ENCODE assay signal across 13 cellular contexts in genomic region chr2:237223208-237223861, GRCh38.
DNase-seq lines count a peak whose midpoint lies in the region; ATAC-seq, FAIRE-seq and TF ChIP-seq lines count a peak whose summit lies in the region.
"Had no signal": no experiment of that assay in that cellular context is flagged by ENCODE, and none has a peak within 500 bp of the region (broad histone marks: within the 10 kb centered on the region; RNA-seq: fewer than 3 reads in every experiment).

No MANE protein-coding gene starts in this region.

- peak; percentile 94 for FAIRE-seq in H54 (lab: Jason Lieb, UNC)
- FAIRE-seq: endometrium, GM12878 had no signal

- H3K9me3 Mint-ChIP-seq in WTC11: peaks cover 6% of the 10 kb centered on the region
- no peaks in the 10 kb centered on the region for H3K9me3 Mint-ChIP-seq in activated naive CD8-positive, alpha-beta T cell treated with anti-CD3 and anti-CD28 coated beads for 36 hours
- H3K9me3 Mint-ChIP-seq: stimulated activated naive CD8-positive, alpha-beta T cell treated with anti-CD3 and anti-CD28 coated beads, Interleukin-15, amount 100 ng/mL, for 72 hours had no signal

- no peak overlapping the region for H3K27ac Mint-ChIP-seq in WTC11
- H3K27ac Mint-ChIP-seq in activated naive CD8-positive, alpha-beta T cell treated with anti-CD3 and anti-CD28 coated beads for 36 hours: no peak overlapping the region
- H3K27ac Mint-ChIP-seq: stimulated activated naive CD8-positive, alpha-beta T cell treated with anti-CD3 and anti-CD28 coated beads, Interleukin-15, amount 100 ng/mL, for 72 hours had no signal

- intact Hi-C loops in left cardiac atrium (cut with DNase I): no loop called here

- no peak overlapping the region for H3K4me3 Mint-ChIP-seq in WTC11
- no peak overlapping the region for H3K4me3 Mint-ChIP-seq in activated naive CD8-positive, alpha-beta T cell treated with anti-CD3 and anti-CD28 coated beads for 36 hours
- H3K4me3 Mint-ChIP-seq: stimulated activated naive CD8-positive, alpha-beta T cell treated with anti-CD3 and anti-CD28 coated beads, Interleukin-15, amount 100 ng/mL, for 72 hours had no signal

- DNase-seq in H54 (ENCODE audit: insufficient read length, low spot score) (peak; percentile 37), amniotic epithelial cell (ENCODE audit: low read depth) (peak; percentile 92), left cardiac atrium (peak; percentile 60), smooth muscle cell of the brain vasculature (ENCODE audit: low read depth, low spot score) (peak; percentile 97), WTC11 (ENCODE audit: low spot score) (no peak), GM19240 (ENCODE audit: insufficient read length, low spot score) (no peak), NK-92 (lab: John Stamatoyannopoulos, UW; ENCODE audit: unreplicated experiment) (no peak)
- DNase-seq in activated naive CD8-positive, alpha-beta T cell treated with anti-CD3 and anti-CD28 coated beads for 36 hours: no peak
- DNase-seq: activated T-cell treated with anti-CD3 and anti-CD28 coated beads for 4 hours; SIG-M5; stimulated activated naive CD8-positive, alpha-beta T cell treated with anti-CD3 and anti-CD28 coated beads, Interleukin-15, amount 100 ng/mL, for 72 hours had no signal

- TF ChIP-seq CTCF in WTC11 (IDR thresholded peaks at IDR 0.05): no peak

- H3K4me1 Mint-ChIP-seq in WTC11: peaks cover 31% of the 10 kb centered on the region
- H3K4me1 Mint-ChIP-seq in activated naive CD8-positive, alpha-beta T cell treated with anti-CD3 and anti-CD28 coated beads for 36 hours: peaks cover 5% of the 10 kb centered on the region

- ATAC-seq in left cardiac atrium (peak; percentile 68 to 87), WTC11 (no peak)
- ATAC-seq: GM12878; stimulated activated naive CD8-positive, alpha-beta T cell treated with anti-CD3 and anti-CD28 coated beads, Interleukin-15, amount 100 ng/mL, for 72 hours had no signal

- no peak for TF ChIP-seq POLR2A in H54 (IDR thresholded peaks at IDR 0.05; ENCODE audit: low read depth, low read length)

- POLR2A ChIA-PET in WTC11 (lab: Charles Lee): no interaction called here

- no peaks in the 10 kb centered on the region for H3K36me3 Mint-ChIP-seq in WTC11
- H3K36me3 Mint-ChIP-seq in activated naive CD8-positive, alpha-beta T cell treated with anti-CD3 and anti-CD28 coated beads for 36 hours: no peaks in the 10 kb centered on the region

- CTCF ChIA-PET in WTC11 (lab: Charles Lee): no interaction called here

- no peaks in the 10 kb centered on the region for H3K27me3 Mint-ChIP-seq in WTC11 (ENCODE audit: low read depth)
- peaks cover 27% of the 10 kb centered on the region for H3K27me3 Mint-ChIP-seq in activated naive CD8-positive, alpha-beta T cell treated with anti-CD3 and anti-CD28 coated beads for 36 hours

TF ChIP-seq in WTC11, 78 proteins besides CTCF, POLR2A, EP300 and RAD21:
- TF ChIP-seq NFYB (CRISPR knock-in tag; conservative IDR thresholded peaks at IDR 0.05; ENCODE audit: low read depth) (no peak), AR (CRISPR knock-in tag; IDR thresholded peaks at IDR 0.05) (no peak), ATF2 (CRISPR knock-in tag; IDR thresholded peaks at IDR 0.05; ENCODE audit: borderline replicate concordance, low read depth) (no peak), ETV6 (CRISPR knock-in tag; IDR thresholded peaks at IDR 0.05) (no peak), FOXK1 (CRISPR knock-in tag; IDR thresholded peaks at IDR 0.05) (no peak), GRHL2 (CRISPR knock-in tag; IDR thresholded peaks at IDR 0.05; ENCODE audit: insufficient replicate concordance, severe bottlenecking) (no peak), ZBTB21 (CRISPR knock-in tag; IDR thresholded peaks at IDR 0.05; ENCODE audit: borderline replicate concordance) (no peak), NFE2L1 (CRISPR knock-in tag; IDR thresholded peaks at IDR 0.05) (no peak)

Comparison
In these comparisons a context has a peak if more than half of its experiments do, and no peak if none do; other contexts are left out.
1. DNase-seq: peak in H54 (single experiment), amniotic epithelial cell (single experiment), left cardiac atrium (single experiment) and smooth muscle cell of the brain vasculature (single experiment); none in WTC11 (single experiment), activated naive CD8-positive, alpha-beta T cell treated with anti-CD3 and anti-CD28 coated beads for 36 hours (single experiment), GM19240 (single experiment) and NK-92 (single experiment).